In the genomic region with DNA sequence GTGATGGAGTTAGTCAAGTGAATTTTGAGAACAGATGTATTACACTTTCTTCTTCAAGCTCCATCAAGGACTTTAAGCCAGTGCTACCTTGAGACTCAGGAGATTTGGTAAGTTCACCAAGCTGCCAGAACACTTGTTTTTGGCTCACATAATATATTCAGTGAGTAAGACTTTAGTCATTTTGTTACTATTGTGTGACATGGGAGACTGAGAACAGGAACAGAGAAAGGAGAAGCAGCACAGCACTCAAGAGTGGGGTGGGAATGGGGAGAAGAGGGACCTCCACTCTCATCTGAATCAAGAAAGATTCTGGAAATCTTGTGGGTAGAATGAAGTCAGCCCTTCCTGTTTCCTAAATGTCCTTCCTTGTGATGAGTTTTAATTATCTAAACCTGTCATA, we compare ENCODE assay signal across 9 cellular contexts.
DNase-seq lines count a peak whose midpoint lies in the region; ATAC-seq and TF ChIP-seq lines count a peak whose summit lies in the region.
"Had no signal": no experiment of that assay in that cellular context is flagged by ENCODE, and none has a peak within 500 bp of the region (broad histone marks: within the 10 kb centered on the region; RNA-seq: fewer than 3 reads in every experiment).

No MANE protein-coding gene starts in this region.

- H3K4me3 ChIP-seq in BLaER1 treated with 17β-estradiol and CSF1 and Interleukin-3, amounts not matched to agents 10 nM and 100 nM, result no peak overlapping the region

- peak; percentile 24 to 28 for DNase-seq in activated T-cell treated with anti-CD3 and anti-CD28 coated beads, Interleukin-2, amount 50 U/mL, for 48 hours
- DNase-seq in NCI-H2029 (lab: John Stamatoyannopoulos, UW) (no peak), NCI-H2081 (lab: John Stamatoyannopoulos, UW) (no peak), 8988T (no peak)
- DNase-seq: SHP77 had no signal

- peak overlapping the region in 5 of 11 experiments; percentile 34 to 86 (median 79); a peak in 9 of 22 replicates for H3K9ac ChIP-seq in BLaER1 treated with 17β-estradiol and CSF1 and Interleukin-3, amounts not matched to agents 10 nM and 100 nM

- H3K9me3 ChIP-seq in BLaER1 treated with 17β-estradiol and CSF1 and Interleukin-3, amounts not matched to agents 10 nM and 100 nM (replicated peaks in 1 of 11), result peaks cover 0 to under 1% (median 0%) of the 10 kb centered on the region in 11 experiments; a peak in 1 of 22 replicates

- ATAC-seq in GM18873 (IDR thresholded peaks at IDR 0.05; ENCODE audit: low FRiP score, unreplicated experiment), result peak; percentile 26
- peak; percentile 29 for ATAC-seq in HG03060 (IDR thresholded peaks at IDR 0.05; ENCODE audit: low read depth, unreplicated experiment)
- no peak for ATAC-seq in SK-N-SH treated with all-trans-retinoic acid at 6 μM for 48 hours

- H3K27me3 ChIP-seq in BLaER1 treated with 17β-estradiol and CSF1 and Interleukin-3, amounts not matched to agents 10 nM and 100 nM, result no peaks in the 10 kb centered on the region

- H3K36me3 ChIP-seq in BLaER1 treated with 17β-estradiol and CSF1 and Interleukin-3, amounts not matched to agents 10 nM and 100 nM, result no peaks in the 10 kb centered on the region

- peak overlapping the region in 8 of 11 experiments; percentile 16 to 97 (median 70); a peak in 14 of 22 replicates for H3K4me2 ChIP-seq in BLaER1 treated with 17β-estradiol and CSF1 and Interleukin-3, amounts not matched to agents 10 nM and 100 nM

- H4K20me1 ChIP-seq in BLaER1 treated with 17β-estradiol and CSF1 and Interleukin-3, amounts not matched to agents 10 nM and 100 nM, result no peaks in the 10 kb centered on the region

- H3K4me1 ChIP-seq in BLaER1 treated with 17β-estradiol and CSF1 and Interleukin-3, amounts not matched to agents 10 nM and 100 nM, result peaks cover 19 to 83% (median 46%) of the 10 kb centered on the region in 10 experiments

- H3K27ac ChIP-seq in BLaER1 treated with 17β-estradiol and CSF1 and Interleukin-3, amounts not matched to agents 10 nM and 100 nM, result peak overlapping the region in 6 of 11 experiments; percentile 82 to 98 (median 91); a peak in 11 of 22 replicates

TF ChIP-seq in SK-N-SH treated with all-trans-retinoic acid at 6 μM for 48 hours, 23 proteins besides CTCF, POLR2A, EP300 and RAD21:
- no peak for TF ChIP-seq ZFP3 (CRISPR knock-in tag; IDR thresholded peaks at IDR 0.05)
- TF ChIP-seq, protein P1, sequence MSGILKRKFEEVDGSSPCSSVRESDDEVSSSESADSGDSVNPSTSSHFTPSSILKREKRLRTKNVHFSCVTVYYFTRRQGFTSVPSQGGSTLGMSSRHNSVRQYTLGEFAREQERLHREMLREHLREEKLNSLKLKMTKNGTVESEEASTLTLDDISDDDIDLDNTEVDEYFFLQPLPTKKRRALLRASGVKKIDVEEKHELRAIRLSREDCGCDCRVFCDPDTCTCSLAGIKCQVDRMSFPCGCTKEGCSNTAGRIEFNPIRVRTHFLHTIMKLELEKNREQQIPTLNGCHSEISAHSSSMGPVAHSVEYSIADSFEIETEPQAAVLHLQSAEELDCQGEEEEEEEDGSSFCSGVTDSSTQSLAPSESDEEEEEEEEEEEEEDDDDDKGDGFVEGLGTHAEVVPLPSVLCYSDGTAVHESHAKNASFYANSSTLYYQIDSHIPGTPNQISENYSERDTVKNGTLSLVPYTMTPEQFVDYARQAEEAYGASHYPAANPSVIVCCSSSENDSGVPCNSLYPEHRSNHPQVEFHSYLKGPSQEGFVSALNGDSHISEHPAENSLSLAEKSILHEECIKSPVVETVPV (CRISPR knock-in tag; IDR thresholded peaks at IDR 0.05), result no peak
- no peak for TF ChIP-seq ARNTL (CRISPR knock-in tag; IDR thresholded peaks at IDR 0.05; ENCODE audit: borderline replicate concordance, low read depth)
- TF ChIP-seq TOX (CRISPR knock-in tag; IDR thresholded peaks at IDR 0.05; ENCODE audit: borderline replicate concordance), result no peak
- TF ChIP-seq ZNF70 (CRISPR knock-in tag; IDR thresholded peaks at IDR 0.05), result no peak
- no peak for TF ChIP-seq TCF4 (CRISPR knock-in tag; IDR thresholded peaks at IDR 0.05; ENCODE audit: borderline replicate concordance)
- TF ChIP-seq ZNF565 (CRISPR knock-in tag; conservative IDR thresholded peaks at IDR 0.05; ENCODE audit: low read depth), result no peak
- no peak for TF ChIP-seq ZFP30 (CRISPR knock-in tag; IDR thresholded peaks at IDR 0.05)
- TF ChIP-seq, protein P2, sequence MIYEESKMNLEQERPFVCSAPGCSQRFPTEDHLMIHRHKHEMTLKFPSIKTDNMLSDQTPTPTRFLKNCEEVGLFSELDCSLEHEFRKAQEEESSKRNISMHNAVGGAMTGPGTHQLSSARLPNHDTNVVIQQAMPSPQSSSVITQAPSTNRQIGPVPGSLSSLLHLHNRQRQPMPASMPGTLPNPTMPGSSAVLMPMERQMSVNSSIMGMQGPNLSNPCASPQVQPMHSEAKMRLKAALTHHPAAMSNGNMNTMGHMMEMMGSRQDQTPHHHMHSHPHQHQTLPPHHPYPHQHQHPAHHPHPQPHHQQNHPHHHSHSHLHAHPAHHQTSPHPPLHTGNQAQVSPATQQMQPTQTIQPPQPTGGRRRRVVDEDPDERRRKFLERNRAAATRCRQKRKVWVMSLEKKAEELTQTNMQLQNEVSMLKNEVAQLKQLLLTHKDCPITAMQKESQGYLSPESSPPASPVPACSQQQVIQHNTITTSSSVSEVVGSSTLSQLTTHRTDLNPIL (CRISPR knock-in tag; IDR thresholded peaks at IDR 0.05; ENCODE audit: low read depth), result no peak
- no peak for TF ChIP-seq ZNF8 (CRISPR knock-in tag; IDR thresholded peaks at IDR 0.05)
- TF ChIP-seq BACH2 (CRISPR knock-in tag; IDR thresholded peaks at IDR 0.05; ENCODE audit: borderline replicate concordance), result no peak
- no peak for TF ChIP-seq CSDC2 (CRISPR knock-in tag; IDR thresholded peaks at IDR 0.05)
- no peak for TF ChIP-seq PPARA (CRISPR knock-in tag; IDR thresholded peaks at IDR 0.05; ENCODE audit: borderline replicate concordance)

Comparison
In these comparisons a context has a peak if more than half of its experiments do, and no peak if none do; other contexts are left out.
1. DNase-seq: peak in activated T-cell treated with anti-CD3 and anti-CD28 coated beads, Interleukin-2, amount 50 U/mL, for 48 hours (2 of 2); none in NCI-H2029 (single experiment), NCI-H2081 (0 of 2) and 8988T (single experiment).